Comparison of ENCODE assay signal across 20 cellular contexts in genomic region chr9:98381311-98382103, GRCh38.
DNase-seq lines count a peak whose midpoint lies in the region; ATAC-seq lines count a peak whose summit lies in the region.
"Had no signal": no experiment of that assay in that cellular context is flagged by ENCODE, and none has a peak within 500 bp of the region (broad histone marks: within the 10 kb centered on the region; RNA-seq: fewer than 3 reads in every experiment).

No MANE protein-coding gene starts in this region.

- H3K4me3 Mint-ChIP-seq in IgD-negative memory B cell = peak overlapping the region in 3 of 4 donors; percentile 17 to 60 (median 47)
- no peak overlapping the region for H3K4me3 Mint-ChIP-seq in memory B cell

- ATAC-seq in GM18511 (IDR thresholded peaks at IDR 0.05; ENCODE audit: unreplicated experiment) = peak; percentile 80
- peak; percentile 43 for ATAC-seq in GM21390 (IDR thresholded peaks at IDR 0.05; ENCODE audit: unreplicated experiment)
- peak; percentile 78 for ATAC-seq in memory B cell (ENCODE audit: low read depth)
- ATAC-seq in GM19023 (IDR thresholded peaks at IDR 0.05; ENCODE audit: unreplicated experiment) = no peak
- ATAC-seq: HCT116 had no signal

- DNase-seq in memory B cell (ENCODE audit: low spot score in 2 of 2) (peak in 1 of 2 donors; percentile 30), activated gamma-delta T cell (lab: John Stamatoyannopoulos, UW) (no peak), NCI-H1417 treated with DMSO at 0.1 percent for 48 hours (lab: John Stamatoyannopoulos, UW) (no peak), superior temporal gyrus (ENCODE audit: extremely low spot score) (no peak)
- DNase-seq: activated CD4-positive, alpha-beta T cell treated with anti-CD3 and anti-CD28 coated beads for 48 hours; activated CD8-positive, alpha-beta memory T cell treated with anti-CD3 and anti-CD28 coated beads, Interleukin-2, amount 50 U/mL, for 4 hours; activated naive CD4-positive, alpha-beta T cell; GDM1; KBM-7; kidney glomerular epithelial cell; NCI-H146; NCI-H2227 treated with DMSO at 0.1 percent for 48 hours; occipital lobe; right cardiac atrium; T1000 had no signal

- H3K27me3 Mint-ChIP-seq in IgD-negative memory B cell (no peaks in the 10 kb centered on the region), memory B cell (no peaks in the 10 kb centered on the region)

- H3K36me3 Mint-ChIP-seq in IgD-negative memory B cell (no peaks in the 10 kb centered on the region), memory B cell (no peaks in the 10 kb centered on the region)

- H3K9me3 Mint-ChIP-seq in IgD-negative memory B cell (no peaks in the 10 kb centered on the region), memory B cell (no peaks in the 10 kb centered on the region)

- H3K4me1 Mint-ChIP-seq in IgD-negative memory B cell = peaks cover 28 to 40% (median 37%) of the 10 kb centered on the region in 3 donors
- peaks cover 35% of the 10 kb centered on the region for H3K4me1 Mint-ChIP-seq in memory B cell

- H3K27ac Mint-ChIP-seq in IgD-negative memory B cell (peak overlapping the region; percentile 60 to 93 (median 78)), memory B cell (peak overlapping the region; percentile 82)
